In the genomic region with DNA sequence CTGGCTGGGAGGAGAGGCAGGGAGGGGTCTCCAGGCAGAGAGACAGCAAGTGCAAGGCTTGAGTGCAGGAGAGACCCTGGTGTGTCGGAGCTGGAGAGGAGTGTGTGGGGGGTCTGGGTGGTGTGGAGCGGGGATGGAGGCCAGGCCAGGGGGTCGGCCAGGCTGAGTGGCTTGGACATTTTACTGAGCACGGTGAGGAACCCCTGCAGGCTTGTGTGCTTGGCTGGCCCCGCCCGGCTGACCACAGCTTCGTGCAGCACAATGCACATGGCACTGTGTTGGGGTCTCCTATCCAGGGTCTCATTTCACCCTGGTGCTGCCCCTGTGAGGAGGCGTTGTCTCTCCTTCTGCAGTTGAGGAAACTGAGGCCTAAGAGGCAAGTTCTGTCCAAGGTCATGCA, we compare ENCODE assay signal across 19 cellular contexts. TPM values are rescaled to one million over a fixed set of nuclear protein-coding genes. Genes with fewer than 3 reads are reported as not detected.
A peak's percentile ranks its signal among the peaks of the same experiment; 100 is the strongest.
DNase-seq lines count a peak whose midpoint lies in the region; ATAC-seq, FAIRE-seq and TF ChIP-seq lines count a peak whose summit lies in the region.
"Had no signal": no experiment of that assay in that cellular context is flagged by ENCODE, and none has a peak within 500 bp of the region (broad histone marks: within the 10 kb centered on the region; RNA-seq: fewer than 3 reads in every experiment).

No MANE protein-coding gene starts in this region.

- CTCF ChIA-PET in A673 (lab: Charles Lee): no interaction called here
- CTCF ChIA-PET in Caco-2 (lab: Charles Lee): no interaction called here

- no peak for TF ChIP-seq POLR2A in vagina (IDR thresholded peaks at IDR 0.05)

- peak overlapping the region; percentile 80 for H3K27ac Mint-ChIP-seq in Caco-2 (ENCODE audit: unreplicated experiment)
- H3K27ac Mint-ChIP-seq in naive B cell: peak overlapping the region in 5 of 6 donors; percentile 69 to 100 (median 96)
- H3K27ac Mint-ChIP-seq: activated CD4-positive, alpha-beta memory T cell treated with anti-CD3 and anti-CD28 coated beads, Interleukin-2, amount 10 ng/mL, durations not matched to agents 7 days and 5 days; activated T-helper 17 cell treated with anti-CD3 and anti-CD28 coated beads, Interleukin-2, amount 50 U/mL, for 72 hours; stimulated activated effector memory CD8-positive, alpha-beta T cell treated with anti-CD3 and anti-CD28 coated beads, Interleukin-12 subunit alpha, Interleukin-12 subunit beta, amount 100 ng/mL, for 72 hours had no signal

- intact Hi-C loops in A673 (cut with micrococcal nuclease; ENCODE audit: unreplicated experiment): loop anchor here (5.0 kb wide), 3 partner anchors 53 to 338 kb away; no protein-coding TSS in a partner anchor
- intact Hi-C loops in Caco-2 (cut with micrococcal nuclease; ENCODE audit: unreplicated experiment): no loop called here
- intact Hi-C loops in ascending aorta (cut with DNase I): loop anchor here (5.0 to 10.0 kb wide), 2 partner anchors 118 to 295 kb away; no protein-coding TSS in a partner anchor
- intact Hi-C loops in vagina (cut with DNase I): loop anchor here (5.0 kb wide), 1 partner anchor 343 kb away; a partner anchor contains a TSS

- H3K4me1 Mint-ChIP-seq in Caco-2 (ENCODE audit: low read depth, unreplicated experiment) (peaks cover 29% of the 10 kb centered on the region), naive B cell (peaks cover 52 to 77% (median 72%) of the 10 kb centered on the region in 3 donors)

- no peak for DNase-seq in A673 (ENCODE audit: low spot score)
- no peak for DNase-seq in Caco-2
- DNase-seq in ascending aorta (ENCODE audit: low spot score in 2 of 2): no peak
- no peak for DNase-seq in naive B cell
- no peak for DNase-seq in vagina (ENCODE audit: extremely low spot score in 2 of 2)
- no peak for DNase-seq in frontal cortex (ENCODE audit: low spot score in 2 of 2)
- DNase-seq: activated CD4-positive, alpha-beta memory T cell treated with anti-CD3 and anti-CD28 coated beads, Interleukin-2, amount 10 ng/mL, durations not matched to agents 7 days and 5 days; amygdala; GOT3; Kasumi-1; NCI-H146; uterus had no signal

- H3K36me3 Mint-ChIP-seq in Caco-2 (ENCODE audit: insufficient read depth, unreplicated experiment) (no peaks in the 10 kb centered on the region), naive B cell (no peaks in the 10 kb centered on the region)

- no TSS peak for BruUV-seq in A673 (replicated peaks; lab: Mats Ljungman, UMichigan)
- BruUV-seq in Caco-2 (replicated peaks; lab: Mats Ljungman, UMichigan): no TSS peak

- no peak for ATAC-seq in naive B cell (ENCODE audit: low read depth in 2 of 2)
- no peak for ATAC-seq in HG03280 (IDR thresholded peaks at IDR 0.05; ENCODE audit: unreplicated experiment)
- no peak for ATAC-seq in GM18909 (IDR thresholded peaks at IDR 0.05; ENCODE audit: poor library complexity, unreplicated experiment)
- ATAC-seq: activated T-helper 17 cell treated with anti-CD3 and anti-CD28 coated beads, Interleukin-2, amount 50 U/mL, for 72 hours; stimulated activated effector memory CD8-positive, alpha-beta T cell treated with anti-CD3 and anti-CD28 coated beads, Interleukin-12 subunit alpha, Interleukin-12 subunit beta, amount 100 ng/mL, for 72 hours had no signal

- no peaks in the 10 kb centered on the region for H3K9me3 Mint-ChIP-seq in Caco-2 (ENCODE audit: unreplicated experiment)
- peaks cover 0 to 4% (median 0%) of the 10 kb centered on the region in 7 donors for H3K9me3 Mint-ChIP-seq in naive B cell
- H3K9me3 Mint-ChIP-seq: activated CD4-positive, alpha-beta memory T cell treated with anti-CD3 and anti-CD28 coated beads, Interleukin-2, amount 10 ng/mL, durations not matched to agents 7 days and 5 days; activated T-helper 17 cell treated with anti-CD3 and anti-CD28 coated beads, Interleukin-2, amount 50 U/mL, for 72 hours; stimulated activated effector memory CD8-positive, alpha-beta T cell treated with anti-CD3 and anti-CD28 coated beads, Interleukin-12 subunit alpha, Interleukin-12 subunit beta, amount 100 ng/mL, for 72 hours had no signal

- H3K4me3 ChIP-seq in A673 (ENCODE audit: low read depth, low read length, poor library complexity, severe bottlenecking) (no peak overlapping the region), Caco-2 (ENCODE audit: low read depth, low read length) (no peak overlapping the region), ascending aorta (no peak overlapping the region), vagina (no peak overlapping the region)
- H3K4me3 ChIP-seq: skin epidermis, uterus had no signal

- H3K27ac ChIP-seq in A673 (ENCODE audit: low read depth, low read length, poor library complexity, severe bottlenecking) (peak overlapping the region; percentile 92), ascending aorta (peak overlapping the region; percentile 85 to 93), vagina (no peak overlapping the region)
- H3K27ac ChIP-seq: parathyroid adenoma, uterus had no signal

- H3K9me3 ChIP-seq in A673 (ENCODE audit: low read depth, low read length, poor library complexity, severe bottlenecking) (no peaks in the 10 kb centered on the region), Caco-2 (no peaks in the 10 kb centered on the region), ascending aorta (no peaks in the 10 kb centered on the region), vagina (no peaks in the 10 kb centered on the region)
- H3K9me3 ChIP-seq: uterus had no signal

- POLR2A ChIA-PET in A673 (lab: Charles Lee; ENCODE audit: low non-redundant PET) (no interaction called here), Caco-2 (lab: Charles Lee) (no interaction called here)

- no peaks in the 10 kb centered on the region for H3K27me3 ChIP-seq in A673 (replicated peaks; ENCODE audit: insufficient read depth, low read depth, low read length, poor library complexity)
- H3K27me3 ChIP-seq in Caco-2 (replicated peaks; ENCODE audit: control insufficient read depth, insufficient read depth, low read length): no peaks in the 10 kb centered on the region
- H3K27me3 ChIP-seq in ascending aorta: no peaks in the 10 kb centered on the region
- no peaks in the 10 kb centered on the region for H3K27me3 ChIP-seq in vagina
- H3K27me3 ChIP-seq: uterus had no signal

- H3K4me3 Mint-ChIP-seq in Caco-2 (ENCODE audit: unreplicated experiment): no peak overlapping the region
- H3K4me3 Mint-ChIP-seq in naive B cell: peak overlapping the region in 6 of 8 donors; percentile 10 to 70 (median 58)
- H3K4me3 Mint-ChIP-seq: activated CD4-positive, alpha-beta memory T cell treated with anti-CD3 and anti-CD28 coated beads, Interleukin-2, amount 10 ng/mL, durations not matched to agents 7 days and 5 days; activated T-helper 17 cell treated with anti-CD3 and anti-CD28 coated beads, Interleukin-2, amount 50 U/mL, for 72 hours had no signal

- FAIRE-seq in frontal cortex (lab: Jason Lieb, UNC): no peak
- FAIRE-seq: islet of Langerhans had no signal

- H3K36me3 ChIP-seq in A673 (ENCODE audit: insufficient read depth, low read length, poor library complexity, severe bottlenecking) (peaks cover 65% of the 10 kb centered on the region), Caco-2 (ENCODE audit: control insufficient read depth, insufficient read depth, low read length) (no peaks in the 10 kb centered on the region), ascending aorta (no peaks in the 10 kb centered on the region), vagina (no peaks in the 10 kb centered on the region)
- H3K36me3 ChIP-seq: uterus had no signal

- no peaks in the 10 kb centered on the region for H3K27me3 Mint-ChIP-seq in Caco-2 (ENCODE audit: insufficient read depth, unreplicated experiment)
- H3K27me3 Mint-ChIP-seq in naive B cell: no peaks in the 10 kb centered on the region
- H3K27me3 Mint-ChIP-seq: activated T-helper 17 cell treated with anti-CD3 and anti-CD28 coated beads, Interleukin-2, amount 50 U/mL, for 72 hours had no signal

- H3K4me1 ChIP-seq in A673 (ENCODE audit: insufficient read depth, low read length, poor library complexity, severe bottlenecking): peaks cover 78% of the 10 kb centered on the region
- peaks cover 57% of the 10 kb centered on the region for H3K4me1 ChIP-seq in Caco-2
- peaks cover 27 to 38% of the 10 kb centered on the region in 2 donors for H3K4me1 ChIP-seq in ascending aorta
- H3K4me1 ChIP-seq in vagina: peaks cover 59% of the 10 kb centered on the region
- H3K4me1 ChIP-seq: parathyroid adenoma had no signal

- TF ChIP-seq CTCF in A673 (conservative IDR thresholded peaks at IDR 0.05; ENCODE audit: low read depth, low read length): no peak
- TF ChIP-seq CTCF in Caco-2 (IDR thresholded peaks at IDR 0.05; ENCODE audit: insufficient read depth in 1 of 2, low read depth in 1 of 2, low read length in 1 of 2, severe bottlenecking in 1 of 2, unreplicated experiment in 1 of 2): no peak
- no peak for TF ChIP-seq CTCF in ascending aorta (IDR thresholded peaks at IDR 0.05)
- no peak for TF ChIP-seq CTCF in vagina (IDR thresholded peaks at IDR 0.05)

RNA-seq across cellular contexts. Expression of a gene that starts 5.6 kb away (rescaled TPM):
- total RNA-seq in A673 (2021) (174 and 192 TPM in 2 replicates), Caco-2 (2022) (0.52 TPM in 1 of 2 replicates, not detected in the other), ascending aorta (not detected), vagina (13.3 TPM), frontal cortex (not detected)
- under 1 TPM in 1 of 6 donors, not detected in 5; 0.25 TPM for polyA plus RNA-seq in naive B cell (ENCODE audit: low read depth in 6 of 6)
- total RNA-seq: activated CD4-positive, alpha-beta memory T cell treated with anti-CD3 and anti-CD28 coated beads, Interleukin-2, amount 10 ng/mL, durations not matched to agents 7 days and 5 days had no signal

Comparison
In these comparisons a context has a peak if more than half of its experiments do, and no peak if none do; other contexts are left out.
1. RNA of a gene that starts 5.6 kb away (total RNA-seq): 174 to 192 TPM in A673; 13.3 TPM in vagina (single experiment), 0.52 TPM in Caco-2, not detected in ascending aorta (single experiment) and not detected in frontal cortex (single experiment); every median in the first group is over 10 times any median in the second.